In the genomic region with DNA sequence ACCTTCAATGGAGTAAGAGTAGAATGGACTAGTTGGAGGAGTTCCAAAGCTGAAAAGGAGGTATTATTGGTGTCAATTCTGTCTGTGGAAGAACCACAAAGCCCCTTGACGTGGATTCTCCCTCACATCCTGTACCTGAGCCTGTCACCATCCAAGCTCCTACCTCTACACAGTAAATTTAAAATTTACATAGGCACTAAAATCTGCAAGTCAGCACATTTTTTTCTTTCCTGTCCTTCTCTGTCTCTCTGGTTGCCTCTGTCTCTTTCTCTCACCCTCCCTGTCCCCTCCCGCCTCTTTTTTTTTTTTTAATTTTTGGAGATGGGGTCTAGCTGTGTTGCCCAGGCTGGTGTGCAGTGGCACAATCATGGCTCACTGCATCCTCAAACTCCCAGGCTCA, we compare ENCODE assay signal across 5 cellular contexts.
TF ChIP-seq lines count a peak whose summit lies in the region.

No MANE protein-coding gene starts in this region.

TF ChIP-seq in A549, 52 proteins besides CTCF, POLR2A, EP300 and RAD21:
- peak; percentile 81 for TF ChIP-seq MAFK (IDR thresholded peaks at IDR 0.05; ENCODE audit: partially characterized antibody)
TF ChIP-seq in A549: peak in this region for 1; not testable (repeated sequence) for 51.

TF ChIP-seq in IMR-90, 13 proteins besides CTCF, POLR2A, EP300 and RAD21:
- peak; percentile 85 for TF ChIP-seq MAFK (IDR thresholded peaks at IDR 0.05; ENCODE audit: low read depth, low read length)

TF ChIP-seq in K562, 482 proteins besides CTCF, POLR2A, EP300 and RAD21:
- peak; percentile 73 for TF ChIP-seq MAFF (IDR thresholded peaks at IDR 0.05; ENCODE audit: low read length)
- peak; percentile 62 for TF ChIP-seq ZNF316 (IDR thresholded peaks at IDR 0.05)
- TF ChIP-seq MAFK (IDR thresholded peaks at IDR 0.05; ENCODE audit: low read length) = peak; percentile 74
- peak; percentile 64 for TF ChIP-seq MAFG (tag; conservative IDR thresholded peaks at IDR 0.05)
- TF ChIP-seq C11orf30 (IDR thresholded peaks at IDR 0.05; ENCODE audit: low read depth) = peak; percentile 40; the same call in 1 of the 2 replicates

TF ChIP-seq in H1, 55 proteins besides CTCF, POLR2A, EP300 and RAD21:
- peak; percentile 52; the same call in 1 of the 2 replicates for TF ChIP-seq MAFK (IDR thresholded peaks at IDR 0.05; ENCODE audit: low read depth, low read length)

TF ChIP-seq in HepG2, 621 proteins besides CTCF, POLR2A, EP300 and RAD21:
- peak; percentile 92 for TF ChIP-seq MAFF (IDR thresholded peaks at IDR 0.05; ENCODE audit: low read depth, low read length)
- TF ChIP-seq MAFK (conservative IDR thresholded peaks at IDR 0.05 in 1 of 2, IDR thresholded peaks at IDR 0.05 in 1 of 2; ENCODE audit: low read length in 2 of 2) = peak; percentile 86 to 93
